In genomic region chr15:59797756-59798604, GRCh38 we compare ENCODE assay signal across 19 cellular contexts.
DNase-seq lines count a peak whose midpoint lies in the region; ATAC-seq and TF ChIP-seq lines count a peak whose summit lies in the region.
"Had no signal": no experiment of that assay in that cellular context is flagged by ENCODE, and none has a peak within 500 bp of the region (broad histone marks: within the 10 kb centered on the region; RNA-seq: fewer than 3 reads in every experiment).

No MANE protein-coding gene starts in this region.

- no peak overlapping the region for H2AFZ ChIP-seq in mammary epithelial cell (ENCODE audit: low read depth, low read length)

- no peak overlapping the region for H3K9ac ChIP-seq in mammary epithelial cell (ENCODE audit: insufficient read depth, low read length)

- peaks cover 2% of the 10 kb centered on the region for H3K9me3 Mint-ChIP-seq in CD4-positive, alpha-beta T cell
- no peaks in the 10 kb centered on the region for H3K9me3 Mint-ChIP-seq in HFFc6
- H3K9me3 Mint-ChIP-seq: activated B cell treated with CpG ODN at 0.5 μM for 24 hours, neural crest cell had no signal

- H4K20me1 ChIP-seq in mammary epithelial cell (ENCODE audit: insufficient read depth, low read length): no peaks in the 10 kb centered on the region

- peaks cover 80% of the 10 kb centered on the region for H3K4me1 Mint-ChIP-seq in CD4-positive, alpha-beta T cell (ENCODE audit: low read depth)
- H3K4me1 Mint-ChIP-seq in HFFc6 (ENCODE audit: low read depth): no peaks in the 10 kb centered on the region

- H3K27me3 Mint-ChIP-seq in CD4-positive, alpha-beta T cell: no peaks in the 10 kb centered on the region
- H3K27me3 Mint-ChIP-seq in HFFc6 (ENCODE audit: insufficient read depth): peaks cover 3% of the 10 kb centered on the region

- intact Hi-C loops in CD4-positive, alpha-beta T cell (cut with DNase I, micrococcal nuclease): no loop called here
- intact Hi-C loops in mammary epithelial cell (cut with micrococcal nuclease): no loop called here

- H3K36me3 Mint-ChIP-seq in CD4-positive, alpha-beta T cell (ENCODE audit: low read depth): no peaks in the 10 kb centered on the region
- no peaks in the 10 kb centered on the region for H3K36me3 Mint-ChIP-seq in HFFc6 (ENCODE audit: low read depth)

- H3K4me3 Mint-ChIP-seq in CD4-positive, alpha-beta T cell: peak overlapping the region; percentile 69
- no peak overlapping the region for H3K4me3 Mint-ChIP-seq in HFFc6
- H3K4me3 Mint-ChIP-seq: activated B cell treated with CpG ODN at 0.5 μM for 24 hours, neural crest cell had no signal

- H3K4me3 ChIP-seq in GM06990 (replicated peaks; ENCODE audit: low read depth, low read length): no peak overlapping the region
- no peak overlapping the region for H3K4me3 ChIP-seq in RWPE2 (ENCODE audit: severe bottlenecking)
- H3K4me3 ChIP-seq in mammary epithelial cell (replicated peaks in 1 of 3; ENCODE audit: insufficient read depth in 1 of 3, low read depth in 2 of 3, low read length in 3 of 3): no peak overlapping the region
- H3K4me3 ChIP-seq: tibial artery had no signal

- no peaks in the 10 kb centered on the region for H3K79me2 ChIP-seq in mammary epithelial cell (ENCODE audit: insufficient read depth, low read length)

- CTCF ChIA-PET in CD4-positive, alpha-beta T cell (lab: Charles Lee): interaction anchor here (1.5 kb wide), 1 partner anchor 21 kb away, joined by 3 read pairs; no protein-coding TSS in a partner anchor
- CTCF ChIA-PET in mammary epithelial cell (lab: Charles Lee; ENCODE audit: low non-redundant PET): interaction anchor here (0.6 kb wide), 1 partner anchor 30 kb away, joined by 4 read pairs; no protein-coding TSS in a partner anchor

- H3K27ac ChIP-seq in CD4-positive, alpha-beta T cell (ENCODE audit: low read depth, low read length): no peak overlapping the region
- H3K27ac ChIP-seq in RWPE2 (ENCODE audit: poor library complexity, severe bottlenecking): no peak overlapping the region
- H3K27ac ChIP-seq in mammary epithelial cell (ENCODE audit: insufficient read depth, low read depth, low read length): no peak overlapping the region
- H3K27ac ChIP-seq: tibial artery had no signal

- in situ Hi-C loops in mammary epithelial cell (cut with MboI; ENCODE audit: low sequenced_read_pairs in 2 of 2): no loop called here

- TF ChIP-seq CTCF in CD4-positive, alpha-beta T cell (IDR thresholded peaks at IDR 0.05): no peak
- TF ChIP-seq CTCF in GM06990 (IDR thresholded peaks at IDR 0.05; ENCODE audit: insufficient read depth, low read length, poor library complexity, severe bottlenecking): no peak
- TF ChIP-seq CTCF in RWPE2 (IDR thresholded peaks at IDR 0.05; ENCODE audit: poor library complexity, severe bottlenecking): no peak
- no peak for TF ChIP-seq CTCF in mammary epithelial cell (conservative IDR thresholded peaks at IDR 0.05 in 1 of 2, IDR thresholded peaks at IDR 0.05 in 1 of 2; ENCODE audit: extremely low read depth in 1 of 2, insufficient read depth in 1 of 2, low read depth in 1 of 2, low read length in 2 of 2)
- no peak for TF ChIP-seq CTCF in HFFc6 (IDR thresholded peaks at IDR 0.05)

- H3K4me2 ChIP-seq in mammary epithelial cell (ENCODE audit: insufficient read depth, low read depth, low read length): no peak overlapping the region

- no peaks in the 10 kb centered on the region for H3K9me3 ChIP-seq in CD4-positive, alpha-beta T cell (ENCODE audit: control insufficient read depth, low read length)
- peaks cover 2% of the 10 kb centered on the region for H3K9me3 ChIP-seq in RWPE2 (ENCODE audit: severe bottlenecking)
- no peaks in the 10 kb centered on the region for H3K9me3 ChIP-seq in mammary epithelial cell (replicated peaks; ENCODE audit: insufficient read depth, low read length)
- H3K9me3 ChIP-seq: BE2C, tibial artery had no signal

- H3K36me3 ChIP-seq in GM06990 (ENCODE audit: control insufficient read depth, insufficient read depth, low read length) (no peaks in the 10 kb centered on the region), RWPE2 (ENCODE audit: low read depth) (0 out of 2 replicates have a peak, but pooled peaks cover 2% of the 10 kb centered on the region), mammary epithelial cell (ENCODE audit: insufficient read depth, low read length) (no peaks in the 10 kb centered on the region)
- H3K36me3 ChIP-seq: BE2C, tibial artery had no signal

- BruUV-seq in mammary epithelial cell (replicated peaks; lab: Mats Ljungman, UMichigan): no TSS peak

- WGBS in mammary epithelial cell (ENCODE audit: low coverage, missing lambda C conversion rate): 80% methylated on average over 3 of the region's 3 CpGs

- dilution Hi-C loops in mammary epithelial cell (cut with HindIII; ENCODE audit: low sequenced_read_pairs): no loop called here

- H3K27ac Mint-ChIP-seq in CD4-positive, alpha-beta T cell: peak overlapping the region; percentile 81
- no peak overlapping the region for H3K27ac Mint-ChIP-seq in HFFc6
- H3K27ac Mint-ChIP-seq: activated B cell treated with CpG ODN at 0.5 μM for 24 hours had no signal

- no peak for DNase-seq in CD4-positive, alpha-beta T cell
- DNase-seq in GM06990 (ENCODE audit: extremely low read depth, insufficient read length) (peak; percentile 7), RWPE2 (ENCODE audit: low spot score) (no peak), mammary epithelial cell (peak; percentile 73), HFFc6 (no peak)
- DNase-seq: activated B cell treated with CpG ODN at 0.5 μM for 24 hours, aorta, BE2C, DMS 273 treated with DMSO at 0.1 percent for 48 hours, GF-D8, kidney glomerular epithelial cell, mesenchymal stem cell, NCI-H2029 treated with DMSO at 0.1 percent for 48 hours, NCI-H524 treated with DMSO at 0.1 percent for 48 hours, SIG-M5, tibial artery had no signal

- H3K4me1 ChIP-seq in RWPE2 (ENCODE audit: insufficient read depth, poor library complexity, severe bottlenecking) (peaks cover 10% of the 10 kb centered on the region), mammary epithelial cell (ENCODE audit: insufficient read depth, low read length) (no peaks in the 10 kb centered on the region)
- H3K4me1 ChIP-seq: BE2C, tibial artery had no signal

- no peaks in the 10 kb centered on the region for H3K27me3 ChIP-seq in CD4-positive, alpha-beta T cell (ENCODE audit: control insufficient read depth, insufficient read depth, low read length)
- H3K27me3 ChIP-seq in GM06990 (replicated peaks; ENCODE audit: control insufficient read depth, insufficient read depth, low read length): no peaks in the 10 kb centered on the region; the same call in 1 of the 2 replicates
- H3K27me3 ChIP-seq in RWPE2 (ENCODE audit: insufficient read depth, poor library complexity, severe bottlenecking): peaks cover 5% of the 10 kb centered on the region
- no peaks in the 10 kb centered on the region for H3K27me3 ChIP-seq in mammary epithelial cell (ENCODE audit: insufficient read depth, low read length)
- H3K27me3 ChIP-seq: tibial artery had no signal

- no peak for ATAC-seq in CD4-positive, alpha-beta T cell (ENCODE audit: poor library complexity)
- ATAC-seq in RWPE2 (ENCODE audit: low read depth) (peak; percentile 54; the same call in 2 of the 3 replicates), HG03571 (IDR thresholded peaks at IDR 0.05; ENCODE audit: unreplicated experiment) (no peak), HG03196 (IDR thresholded peaks at IDR 0.05; ENCODE audit: unreplicated experiment) (no peak)

- POLR2A ChIA-PET in CD4-positive, alpha-beta T cell (lab: Charles Lee): interaction anchor here (0.6 to 1.3 kb wide), 4 partner anchors 33 to 368 kb away, joined by 3 to 4 read pairs (median 4); partner anchors contain the start of gene BNIP2

Comparison
In these comparisons a context has a peak if more than half of its experiments do, and no peak if none do; other contexts are left out.
1. DNase-seq: peak in GM06990 (single experiment) and mammary epithelial cell (single experiment); none in CD4-positive, alpha-beta T cell (0 of 10), RWPE2 (single experiment) and HFFc6 (single experiment).